ENCODE assay signal across 20 cellular contexts in genomic region chr2:147373800-147374409, GRCh38.
DNase-seq lines count a peak whose midpoint lies in the region; ATAC-seq and TF ChIP-seq lines count a peak whose summit lies in the region.
"Had no signal": no experiment of that assay in that cellular context is flagged by ENCODE, and none has a peak within 500 bp of the region (broad histone marks: within the 10 kb centered on the region; RNA-seq: fewer than 3 reads in every experiment).

No MANE protein-coding gene starts in this region.

- no peaks in the 10 kb centered on the region for H3K27me3 ChIP-seq in GM23248 (replicated peaks; ENCODE audit: insufficient read depth)
- H3K27me3 ChIP-seq in psoas muscle (ENCODE audit: insufficient read depth in 3 of 3, low read length in 2 of 3): no peaks in the 10 kb centered on the region
- H3K27me3 ChIP-seq: MG63, SJCRH30 had no signal

- no peak overlapping the region for H3K4me2 ChIP-seq in GM23248 (ENCODE audit: unreplicated experiment)

- in situ Hi-C loops in GM23248 (cut with MboI): no loop called here

- H3K4me3 ChIP-seq in GM23248: no peak overlapping the region
- H3K4me3 ChIP-seq in fibroblast of the aortic adventitia (ENCODE audit: low read depth, low read length): no peak overlapping the region
- H3K4me3 ChIP-seq in psoas muscle: no peak overlapping the region
- H3K4me3 ChIP-seq: MG63, SJCRH30 had no signal

- H3K9me2 ChIP-seq in GM23248 (ENCODE audit: insufficient read depth): no peaks in the 10 kb centered on the region

- H3K9ac ChIP-seq in GM23248: no peak overlapping the region

- no peaks in the 10 kb centered on the region for H4K20me1 ChIP-seq in GM23248 (ENCODE audit: insufficient read depth)

- H3K36me3 ChIP-seq in GM23248 (ENCODE audit: low read depth) (no peaks in the 10 kb centered on the region), psoas muscle (ENCODE audit: insufficient read depth in 1 of 2, low read depth in 1 of 2) (no peaks in the 10 kb centered on the region)
- H3K36me3 ChIP-seq: MG63, SJCRH30 had no signal

- 44 to 54% methylated on average over 3 of the region's 3 CpGs for WGBS in GM23248 (ENCODE audit: low coverage in 1 of 2, low lambda C conversion rate in 2 of 2, missing lambda C conversion rate in 2 of 2), 2 experiments
- WGBS in psoas muscle, 3 donors: 35 to 57% (median 54%) methylated on average over 3 of the region's 3 CpGs

- H3K9me3 ChIP-seq in GM23248 (ENCODE audit: low read depth) (no peaks in the 10 kb centered on the region), psoas muscle (no peaks in the 10 kb centered on the region)
- H3K9me3 ChIP-seq: SJCRH30 had no signal

- no peak overlapping the region for H2AFZ ChIP-seq in GM23248

- no peaks in the 10 kb centered on the region for H3F3A ChIP-seq in GM23248 (ENCODE audit: insufficient read depth)

- H3K79me2 ChIP-seq in GM23248 (ENCODE audit: insufficient read depth): no peaks in the 10 kb centered on the region

- intact Hi-C loops in psoas muscle (cut with DNase I): no loop called here

- ATAC-seq in psoas muscle (peak in 1 of 4 donors; percentile 27), HG03460 (IDR thresholded peaks at IDR 0.05; ENCODE audit: unreplicated experiment) (no peak)

- TF ChIP-seq CTCF in fibroblast of the aortic adventitia (IDR thresholded peaks at IDR 0.05; ENCODE audit: insufficient read depth, low read length) (no peak), psoas muscle (IDR thresholded peaks at IDR 0.05) (no peak)

- DNase-seq in GM23248: peak; percentile 43
- DNase-seq in HT1080 (ENCODE audit: low read depth): peak; percentile 17
- DNase-seq in fibroblast of the aortic adventitia (ENCODE audit: low read depth): peak; percentile 52
- no peak for DNase-seq in psoas muscle
- no peak for DNase-seq in anterior cingulate cortex (lab: John Stamatoyannopoulos, UW)
- DNase-seq in C1 segment of cervical spinal cord (lab: John Stamatoyannopoulos, UW): no peak
- DNase-seq in NCI-H1092 (lab: John Stamatoyannopoulos, UW): no peak
- DNase-seq: ACHN, DND-41, HCEC 1CT, Kasumi-1, NCI-H1048, NCI-H1436 treated with DMSO at 0.1 percent for 48 hours, NCI-H524, RPMI8226, SJCRH30 had no signal

- H3K27ac ChIP-seq in GM23248: no peak overlapping the region
- H3K27ac ChIP-seq in psoas muscle: peak overlapping the region; percentile 33
- H3K27ac ChIP-seq: C4-2B, HL-60, SJCRH30 had no signal

- H3K4me1 ChIP-seq in GM23248 (ENCODE audit: insufficient read depth) (0 out of 2 replicates have a peak, but pooled peaks cover 4% of the 10 kb centered on the region), psoas muscle (peaks cover 11% of the 10 kb centered on the region)

Comparison
In these comparisons a context has a peak if more than half of its experiments do, and no peak if none do; other contexts are left out.
1. DNase-seq: peak in GM23248 (single experiment), HT1080 (single experiment) and fibroblast of the aortic adventitia (single experiment); none in psoas muscle (0 of 2), anterior cingulate cortex (0 of 58), C1 segment of cervical spinal cord (0 of 14) and NCI-H1092 (single experiment).